Comparison of ENCODE assay signal across 8 cellular contexts in genomic region chr1:204213668-204214662, GRCh38. TPM values are rescaled to one million over a fixed set of nuclear protein-coding genes. Genes with fewer than 3 reads are reported as not detected.
DNase-seq lines count a peak whose midpoint lies in the region; ATAC-seq and TF ChIP-seq lines count a peak whose summit lies in the region.

Gene GOLT1A (minus strand): TSS chr1:204213988. CDS start chr1:204213906, 82 bp downstream.

- DNase-seq in SIG-M5 treated with dmso at 0.1 percent for 504 hours (lab: John Stamatoyannopoulos, UW; ENCODE audit: unreplicated experiment) (peak; percentile 79), SIG-M5 (lab: John Stamatoyannopoulos, UW) (no peak), HT1080 (ENCODE audit: low read depth) (peak; percentile 64), SKM-1 treated with dmso at 0.1 percent for 144 hours (lab: John Stamatoyannopoulos, UW; ENCODE audit: unreplicated experiment) (peak; percentile 63), body of pancreas (peak; percentile 94 to 95 (median 94)), hypothalamus (lab: John Stamatoyannopoulos, UW) (peak in 36 of 51 donors; percentile 20 to 74 (median 49))

- H3K36me3 ChIP-seq in body of pancreas (replicated peaks in 1 of 2; ENCODE audit: insufficient read depth in 1 of 2, low read depth in 2 of 2) (no peaks in the 10 kb centered on the region), rectal smooth muscle tissue (ENCODE audit: control insufficient read depth, insufficient read depth, low read length) (no peaks in the 10 kb centered on the region)

- 11 to 26% methylated on average over 17 to 41 of the region's 41 CpGs for WGBS in body of pancreas, 2 donors

- peaks cover 26% of the 10 kb centered on the region for H3K4me1 ChIP-seq in body of pancreas
- no peaks in the 10 kb centered on the region for H3K4me1 ChIP-seq in rectal smooth muscle tissue (ENCODE audit: control insufficient read depth, insufficient read depth, low read length)

- H3K27ac ChIP-seq in body of pancreas: peak within 1 kb of the TSS in 3 of 4 donors; percentile 61 to 82 (median 78)
- no peak within 1 kb of the TSS for H3K27ac ChIP-seq in rectal smooth muscle tissue (ENCODE audit: low read depth, low read length)

- TF ChIP-seq CTCF in body of pancreas (IDR thresholded peaks at IDR 0.05): peak in 6 of 7 experiments; percentile 27 to 75 (median 54)

- H3K27me3 ChIP-seq in body of pancreas: no peaks in the 10 kb centered on the region
- H3K27me3 ChIP-seq in rectal smooth muscle tissue (ENCODE audit: control insufficient read depth, insufficient read depth, low read length): peaks cover 11% of the 10 kb centered on the region

- H3K9ac ChIP-seq in rectal smooth muscle tissue (ENCODE audit: low read length): no peak within 1 kb of the TSS

- ATAC-seq in body of pancreas: peak; percentile 97
- no peak for ATAC-seq in HG03439 (IDR thresholded peaks at IDR 0.05; ENCODE audit: unreplicated experiment)

- no peaks in the 10 kb centered on the region for H3K9me3 ChIP-seq in body of pancreas

- no peak within 1 kb of the TSS for H3K4me3 ChIP-seq in body of pancreas
- H3K4me3 ChIP-seq in rectal smooth muscle tissue (ENCODE audit: low read length): peak within 1 kb of the TSS; percentile 51

- intact Hi-C loops in body of pancreas (cut with DNase I): no loop called here

- TF ChIP-seq POLR2A in body of pancreas (IDR thresholded peaks at IDR 0.05): peak in 2 of 3 donors; percentile 59 to 62

RNA-seq across cellular contexts. Expression of gene GOLT1A, which starts in this region (rescaled TPM):
- total RNA-seq in HT1080 (2014; rRNA removed; shearing (Covaris generic)): not detected in 2 replicates
- polyA plus RNA-seq in HT1080 (2015; cell fraction: cytosol; rRNA removed): 0.10 and 0.19 TPM in 2 replicates
- polyA plus RNA-seq in HT1080 (2015; cell fraction: nucleus; rRNA removed): not detected in 2 replicates
- total RNA-seq in body of pancreas: 1 to 10 TPM in 1 of 2 donors, not detected in 1; 6.5 TPM

Comparison
In these comparisons a context has a peak if more than half of its experiments do, and no peak if none do; other contexts are left out.
1. Peak in DNase-seq in HT1080; RNA of the gene not detected or under 1 TPM.